In the genomic region with DNA sequence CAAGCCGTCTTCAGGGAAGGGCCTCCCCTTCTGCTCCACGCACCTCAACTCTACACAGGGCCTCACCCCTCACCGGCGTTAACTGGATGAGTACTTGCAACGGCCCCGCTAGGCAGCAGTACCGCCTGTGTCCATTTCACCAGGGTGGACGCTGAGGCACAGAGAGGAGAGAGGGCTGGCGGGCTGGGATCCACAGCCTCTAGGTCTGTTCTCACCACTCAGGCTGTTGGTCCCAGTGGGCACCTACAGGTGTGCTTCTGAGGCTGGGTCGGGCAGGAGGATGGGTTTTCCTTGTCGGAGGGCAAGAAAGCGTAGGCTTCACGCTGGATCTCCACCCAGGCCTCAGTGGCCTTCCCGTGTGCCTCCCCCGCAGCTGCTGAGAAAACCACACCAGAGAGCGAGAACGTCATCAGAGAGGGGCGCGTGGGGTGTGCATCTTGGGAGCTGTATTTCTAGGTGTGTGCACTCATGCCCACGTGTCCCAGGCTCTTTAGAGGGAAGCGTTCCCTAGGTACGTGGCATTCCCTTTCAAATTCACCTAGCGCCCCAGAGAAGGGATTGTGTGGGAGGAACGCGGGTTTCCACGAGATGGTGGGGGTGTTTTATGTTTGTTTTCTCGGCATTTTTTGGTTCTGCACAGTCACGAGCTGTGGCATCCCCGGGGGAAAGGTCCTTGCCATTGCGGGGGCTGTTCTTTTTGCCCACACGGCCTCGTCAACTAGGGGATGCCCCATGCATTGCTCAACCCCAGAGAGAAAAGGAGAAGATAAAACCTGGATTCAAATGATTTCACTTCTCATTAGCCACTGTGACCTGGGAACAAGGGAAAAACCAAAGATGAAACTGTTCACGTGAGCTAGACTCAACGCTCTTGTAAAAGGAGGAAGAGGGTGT, we compare ENCODE assay signal across 12 cellular contexts.
A peak's percentile ranks its signal among the peaks of the same experiment; 100 is the strongest.
DNase-seq lines count a peak whose midpoint lies in the region; ATAC-seq lines count a peak whose summit lies in the region.
"Had no signal": no experiment of that assay in that cellular context is flagged by ENCODE, and none has a peak within 500 bp of the region (broad histone marks: within the 10 kb centered on the region; RNA-seq: fewer than 3 reads in every experiment).

No MANE protein-coding gene starts in this region.

- ATAC-seq in HG03439 (IDR thresholded peaks at IDR 0.05; ENCODE audit: unreplicated experiment), result peak; percentile 24
- ATAC-seq in GM21528 (IDR thresholded peaks at IDR 0.05; ENCODE audit: low FRiP score, unreplicated experiment), result no peak

- peak overlapping the region; percentile 74 for H3K27ac ChIP-seq in caudate nucleus (ENCODE audit: low read depth, low read length)
- H3K27ac ChIP-seq: 22Rv1, ovary had no signal

- peak; percentile 75 for DNase-seq in SIG-M5 treated with dmso at 0.1 percent for 504 hours (lab: John Stamatoyannopoulos, UW; ENCODE audit: unreplicated experiment)
- DNase-seq in SIG-M5 (lab: John Stamatoyannopoulos, UW), result no peak
- peak in 50 of 61 donors; percentile 17 to 94 (median 66) for DNase-seq in caudate nucleus (lab: John Stamatoyannopoulos, UW)
- DNase-seq in stimulated activated CD8-positive, alpha-beta memory T cell treated with anti-CD3 and anti-CD28 coated beads, Interleukin-15, amount 100 ng/mL, for 48 hours (ENCODE audit: low read depth in 2 of 2), result peak; percentile 25 to 34
- no peak for DNase-seq in NCI-H2196 treated with DMSO at 0.1 percent for 48 hours (lab: John Stamatoyannopoulos, UW; ENCODE audit: unreplicated experiment)
- DNase-seq in NCI-H2081 (lab: John Stamatoyannopoulos, UW), result no peak
- DNase-seq: IMR-90, ovary, Right ventricle myocardium superior had no signal

Comparison
In these comparisons a context has a peak if more than half of its experiments do, and no peak if none do; other contexts are left out.
1. DNase-seq: peak in SIG-M5 treated with dmso at 0.1 percent for 504 hours (single experiment), caudate nucleus (50 of 61) and stimulated activated CD8-positive, alpha-beta memory T cell treated with anti-CD3 and anti-CD28 coated beads, Interleukin-15, amount 100 ng/mL, for 48 hours (2 of 2); none in SIG-M5 (single experiment), NCI-H2196 treated with DMSO at 0.1 percent for 48 hours (single experiment) and NCI-H2081 (0 of 2).